8 cellular contexts compared by ENCODE assay signal in genomic region chr1:232704694-232705680, GRCh38.
A peak's percentile ranks its signal among the peaks of the same experiment; 100 is the strongest.
DNase-seq lines count a peak whose midpoint lies in the region; ATAC-seq, FAIRE-seq and TF ChIP-seq lines count a peak whose summit lies in the region.

No MANE protein-coding gene starts in this region.

- no peak for TF ChIP-seq CTCF in omental fat pad (IDR thresholded peaks at IDR 0.05)

- ATAC-seq in omental fat pad (ENCODE audit: low FRiP score) (peak; percentile 79), GM21786 (IDR thresholded peaks at IDR 0.05; ENCODE audit: unreplicated experiment) (no peak), HG03159 (IDR thresholded peaks at IDR 0.05; ENCODE audit: unreplicated experiment) (no peak)

- FAIRE-seq in GM12891 (lab: Jason Lieb, UNC), result no peak

- peak; percentile 21 for DNase-seq in HK-2 (ENCODE audit: unreplicated experiment)
- peak; percentile 65 for DNase-seq in NOMO-1 treated with dmso at 0.1 percent for 144 hours (lab: John Stamatoyannopoulos, UW; ENCODE audit: unreplicated experiment)
- peak; percentile 88 for DNase-seq in fibroblast of gingiva (ENCODE audit: low read depth)
- peak; percentile 31 for DNase-seq in omental fat pad (ENCODE audit: low spot score)
- no peak for DNase-seq in GM12891 (ENCODE audit: insufficient read length, low spot score)
- no peak for DNase-seq in activated CD4-positive, CD25-positive, alpha-beta regulatory T cell (lab: John Stamatoyannopoulos, UW)

- no peak for TF ChIP-seq POLR2A in GM12891 (IDR thresholded peaks at IDR 0.05; ENCODE audit: low read depth, low read length)

TF ChIP-seq in GM12891, 5 proteins besides CTCF, POLR2A, EP300 and RAD21:
- no peak for TF ChIP-seq PAX5 (IDR thresholded peaks at IDR 0.05; ENCODE audit: insufficient read depth, low read length, severe bottlenecking)
- TF ChIP-seq SPI1 (IDR thresholded peaks at IDR 0.05; ENCODE audit: low read depth, low read length), result no peak
- TF ChIP-seq TAF1 (IDR thresholded peaks at IDR 0.05; ENCODE audit: low read depth, low read length), result no peak
- no peak for TF ChIP-seq POLR2AphosphoS5 (IDR thresholded peaks at IDR 0.05; ENCODE audit: low read depth, low read length)
- no peak for TF ChIP-seq POU2F2 (IDR thresholded peaks at IDR 0.05; ENCODE audit: low read depth, low read length)

Comparison
In these comparisons a context has a peak if more than half of its experiments do, and no peak if none do; other contexts are left out.
1. DNase-seq: peak in HK-2 (single experiment), NOMO-1 treated with dmso at 0.1 percent for 144 hours (single experiment), fibroblast of gingiva (single experiment) and omental fat pad (single experiment); none in GM12891 (single experiment) and activated CD4-positive, CD25-positive, alpha-beta regulatory T cell (0 of 4).